In genomic region chr5:68299575-68299974, GRCh38 we compare ENCODE assay signal across 25 cellular contexts.
DNase-seq lines count a peak whose midpoint lies in the region; FAIRE-seq and TF ChIP-seq lines count a peak whose summit lies in the region.
"Had no signal": no experiment of that assay in that cellular context is flagged by ENCODE, and none has a peak within 500 bp of the region (broad histone marks: within the 10 kb centered on the region; RNA-seq: fewer than 3 reads in every experiment).

No MANE protein-coding gene starts in this region.

- H3K9me3 ChIP-seq in breast epithelium (no peaks in the 10 kb centered on the region), adipocyte (ENCODE audit: control insufficient read depth, low read length) (no peaks in the 10 kb centered on the region), small intestine (ENCODE audit: control insufficient read depth, low read depth) (no peaks in the 10 kb centered on the region), PC-9 (ENCODE audit: insufficient read depth, low read depth) (no peaks in the 10 kb centered on the region)
- H3K9me3 ChIP-seq: Caco-2, SK-N-SH had no signal

- no TSS peak for BruUV-seq in MCF 10A (replicated peaks; lab: Mats Ljungman, UMichigan)
- BruUV-seq in PC-9 (replicated peaks; lab: Mats Ljungman, UMichigan): no TSS peak

- TF ChIP-seq CTCF in MCF 10A (IDR thresholded peaks at IDR 0.05; ENCODE audit: unreplicated experiment) (no peak), breast epithelium (IDR thresholded peaks at IDR 0.05) (no peak), PC-9 (conservative IDR thresholded peaks at IDR 0.05) (no peak)

- H3K4me3 Mint-ChIP-seq in MCF 10A (ENCODE audit: unreplicated experiment): no peak overlapping the region
- H3K4me3 Mint-ChIP-seq: H9, HFFc6 had no signal

- peak overlapping the region; percentile 5 for H3K27ac Mint-ChIP-seq in MCF 10A (ENCODE audit: low read depth, unreplicated experiment)
- H3K27ac Mint-ChIP-seq: H9, HFFc6 had no signal

- intact Hi-C loops in MCF 10A (cut with micrococcal nuclease): no loop called here
- intact Hi-C loops in breast epithelium (cut with DNase I; ENCODE audit: low total_unique reads): no loop called here
- intact Hi-C loops in PC-9 (cut with micrococcal nuclease; ENCODE audit: unreplicated experiment): no loop called here

- no peak overlapping the region for H2AFZ ChIP-seq in PC-9
- H2AFZ ChIP-seq: GM23248 had no signal

- H3K4me1 ChIP-seq in breast epithelium: peaks cover 0 to 5% of the 10 kb centered on the region in 2 donors
- peaks cover 41% of the 10 kb centered on the region for H3K4me1 ChIP-seq in adipocyte (ENCODE audit: control insufficient read depth, insufficient read depth, low read length)
- peaks cover 3 to 8% of the 10 kb centered on the region in 2 donors for H3K4me1 ChIP-seq in small intestine (ENCODE audit: control insufficient read depth in 2 of 2, insufficient read depth in 1 of 2, low read depth in 1 of 2, low read length in 1 of 2)
- peaks cover 22% of the 10 kb centered on the region for H3K4me1 ChIP-seq in PC-9 (replicated peaks; ENCODE audit: insufficient read depth)

- H3K27ac ChIP-seq in breast epithelium (peak overlapping the region in 1 of 2 donors; percentile 36), small intestine (ENCODE audit: low read depth in 1 of 2, low read length in 1 of 2) (no peak overlapping the region), PC-9 (no peak overlapping the region)
- H3K27ac ChIP-seq: GM23248, RWPE1 had no signal

- POLR2A ChIA-PET in MCF 10A (lab: Yijun Ruan, JAX) (interaction anchor here (0.6 to 4.1 kb wide), 7 partner anchors 9 to 1053 kb away, joined by 3 to 16 read pairs (median 4); no protein-coding TSS in a partner anchor), PC-9 (lab: Charles Lee; ENCODE audit: unreplicated experiment) (no interaction called here)

- no peaks in the 10 kb centered on the region for H3K9me2 ChIP-seq in PC-9 (ENCODE audit: insufficient read depth)
- H3K9me2 ChIP-seq: SK-N-SH had no signal

- H3K36me3 ChIP-seq in breast epithelium (no peaks in the 10 kb centered on the region), adipocyte (ENCODE audit: control insufficient read depth, insufficient read depth, low read length, severe bottlenecking) (peaks cover 72% of the 10 kb centered on the region), small intestine (ENCODE audit: control insufficient read depth in 2 of 2, insufficient read depth in 2 of 2, low read length in 2 of 2) (peaks cover 3 to 20% of the 10 kb centered on the region in 2 donors), PC-9 (ENCODE audit: low read depth) (peaks cover 10% of the 10 kb centered on the region)

- H3K27me3 ChIP-seq in breast epithelium (no peaks in the 10 kb centered on the region), adipocyte (replicated peaks; ENCODE audit: control insufficient read depth, insufficient read depth, low read length) (no peaks in the 10 kb centered on the region), small intestine (ENCODE audit: control insufficient read depth in 2 of 2, insufficient read depth in 2 of 2, low read length in 2 of 2) (no peaks in the 10 kb centered on the region), PC-9 (ENCODE audit: insufficient read depth, low read depth) (no peaks in the 10 kb centered on the region)

- no peak for DNase-seq in MCF 10A (ENCODE audit: unreplicated experiment)
- DNase-seq in breast epithelium (ENCODE audit: low spot score in 2 of 2): no peak
- peak; percentile 46 for DNase-seq in adipocyte (ENCODE audit: low read depth)
- DNase-seq in iris pigment epithelial cell (ENCODE audit: low read depth): peak; percentile 43
- no peak for DNase-seq in small intestine
- DNase-seq in PC-9: no peak
- no peak for DNase-seq in COLO668 (lab: John Stamatoyannopoulos, UW; ENCODE audit: unreplicated experiment)
- DNase-seq: Caco-2; CD4-positive, CD25-positive, alpha-beta regulatory T cell; DND-41; GM23248; H9; HFFc6; KBM-7; NCI-H1092; NCI-H1436; NCI-H1930; NCI-H226; NCI-H510A treated with DMSO at 0.1 percent for 48 hours; NCI-H748 treated with DMSO at 0.1 percent for 48 hours; SHP77 treated with DMSO at 0.1 percent for 48 hours; SK-N-SH had no signal

- H3K79me2 ChIP-seq in PC-9 (ENCODE audit: low read depth): no peaks in the 10 kb centered on the region

- 88 to 93% (median 93%) methylated on average over 3 of the region's 3 CpGs for WGBS in small intestine, 3 donors

- peaks cover 27% of the 10 kb centered on the region for H3K4me1 Mint-ChIP-seq in MCF 10A (ENCODE audit: insufficient read depth, unreplicated experiment)

- FAIRE-seq in small intestine (lab: Jason Lieb, UNC): no peak
- FAIRE-seq: G401.6, GM12892 had no signal

- no peaks in the 10 kb centered on the region for H3K9me3 Mint-ChIP-seq in MCF 10A (ENCODE audit: unreplicated experiment)
- H3K9me3 Mint-ChIP-seq: CD4-positive, CD25-positive, alpha-beta regulatory T cell; H9; HFFc6 had no signal

- H3F3A ChIP-seq in PC-9 (ENCODE audit: insufficient read depth, low read depth): peaks cover 15% of the 10 kb centered on the region; the same call in 1 of the 2 replicates

- H3K4me2 ChIP-seq in PC-9: no peak overlapping the region
- H3K4me2 ChIP-seq: SK-N-SH had no signal

- peak overlapping the region; percentile 7 for H3K9ac ChIP-seq in adipocyte (ENCODE audit: low read length)
- H3K9ac ChIP-seq: GM23248, SK-N-SH had no signal

- no peaks in the 10 kb centered on the region for H4K20me1 ChIP-seq in PC-9 (ENCODE audit: insufficient read depth)

- CTCF ChIA-PET in MCF 10A (lab: Yijun Ruan, JAX): interaction anchor here (0.7 to 5.9 kb wide), 4 partner anchors 12 to 172 kb away, joined by 5 to 33 read pairs (median 6); no protein-coding TSS in a partner anchor
- CTCF ChIA-PET in PC-9 (lab: Charles Lee): no interaction called here

- peaks cover 100% of the 10 kb centered on the region for H3K36me3 Mint-ChIP-seq in MCF 10A (ENCODE audit: insufficient read depth, unreplicated experiment)

- TF ChIP-seq POLR2A in breast epithelium (IDR thresholded peaks at IDR 0.05): no peak

- H3K4me3 ChIP-seq in breast epithelium: no peak overlapping the region
- H3K4me3 ChIP-seq in adipocyte (ENCODE audit: low read length): no peak overlapping the region
- H3K4me3 ChIP-seq in small intestine (ENCODE audit: low read depth in 1 of 2, low read length in 2 of 2): no peak overlapping the region
- H3K4me3 ChIP-seq in PC-9: no peak overlapping the region
- H3K4me3 ChIP-seq: GM23248 had no signal

- H3K27me3 Mint-ChIP-seq in MCF 10A (ENCODE audit: insufficient read depth, unreplicated experiment): no peaks in the 10 kb centered on the region
- H3K27me3 Mint-ChIP-seq: CD4-positive, CD25-positive, alpha-beta regulatory T cell had no signal

Comparison
In these comparisons a context has a peak if more than half of its experiments do, and no peak if none do; other contexts are left out.
1. DNase-seq: peak in adipocyte (single experiment) and iris pigment epithelial cell (single experiment); none in MCF 10A (single experiment), breast epithelium (0 of 2), small intestine (single experiment), PC-9 (0 of 2) and COLO668 (single experiment).